Comparison of ENCODE assay signal across 1 cellular context in genomic region chr6:116144590-116144989, GRCh38.
TF ChIP-seq lines count a peak whose summit lies in the region.

No MANE protein-coding gene starts in this region.

TF ChIP-seq in GM23338, 12 proteins besides CTCF, POLR2A, EP300 and RAD21 (continued from another document):
- TF ChIP-seq, protein P1, sequence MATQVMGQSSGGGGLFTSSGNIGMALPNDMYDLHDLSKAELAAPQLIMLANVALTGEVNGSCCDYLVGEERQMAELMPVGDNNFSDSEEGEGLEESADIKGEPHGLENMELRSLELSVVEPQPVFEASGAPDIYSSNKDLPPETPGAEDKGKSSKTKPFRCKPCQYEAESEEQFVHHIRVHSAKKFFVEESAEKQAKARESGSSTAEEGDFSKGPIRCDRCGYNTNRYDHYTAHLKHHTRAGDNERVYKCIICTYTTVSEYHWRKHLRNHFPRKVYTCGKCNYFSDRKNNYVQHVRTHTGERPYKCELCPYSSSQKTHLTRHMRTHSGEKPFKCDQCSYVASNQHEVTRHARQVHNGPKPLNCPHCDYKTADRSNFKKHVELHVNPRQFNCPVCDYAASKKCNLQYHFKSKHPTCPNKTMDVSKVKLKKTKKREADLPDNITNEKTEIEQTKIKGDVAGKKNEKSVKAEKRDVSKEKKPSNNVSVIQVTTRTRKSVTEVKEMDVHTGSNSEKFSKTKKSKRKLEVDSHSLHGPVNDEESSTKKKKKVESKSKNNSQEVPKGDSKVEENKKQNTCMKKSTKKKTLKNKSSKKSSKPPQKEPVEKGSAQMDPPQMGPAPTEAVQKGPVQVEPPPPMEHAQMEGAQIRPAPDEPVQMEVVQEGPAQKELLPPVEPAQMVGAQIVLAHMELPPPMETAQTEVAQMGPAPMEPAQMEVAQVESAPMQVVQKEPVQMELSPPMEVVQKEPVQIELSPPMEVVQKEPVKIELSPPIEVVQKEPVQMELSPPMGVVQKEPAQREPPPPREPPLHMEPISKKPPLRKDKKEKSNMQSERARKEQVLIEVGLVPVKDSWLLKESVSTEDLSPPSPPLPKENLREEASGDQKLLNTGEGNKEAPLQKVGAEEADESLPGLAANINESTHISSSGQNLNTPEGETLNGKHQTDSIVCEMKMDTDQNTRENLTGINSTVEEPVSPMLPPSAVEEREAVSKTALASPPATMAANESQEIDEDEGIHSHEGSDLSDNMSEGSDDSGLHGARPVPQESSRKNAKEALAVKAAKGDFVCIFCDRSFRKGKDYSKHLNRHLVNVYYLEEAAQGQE (IDR thresholded peaks at IDR 0.05; ENCODE audit: unreplicated experiment), result no peak
- TF ChIP-seq, protein P2, sequence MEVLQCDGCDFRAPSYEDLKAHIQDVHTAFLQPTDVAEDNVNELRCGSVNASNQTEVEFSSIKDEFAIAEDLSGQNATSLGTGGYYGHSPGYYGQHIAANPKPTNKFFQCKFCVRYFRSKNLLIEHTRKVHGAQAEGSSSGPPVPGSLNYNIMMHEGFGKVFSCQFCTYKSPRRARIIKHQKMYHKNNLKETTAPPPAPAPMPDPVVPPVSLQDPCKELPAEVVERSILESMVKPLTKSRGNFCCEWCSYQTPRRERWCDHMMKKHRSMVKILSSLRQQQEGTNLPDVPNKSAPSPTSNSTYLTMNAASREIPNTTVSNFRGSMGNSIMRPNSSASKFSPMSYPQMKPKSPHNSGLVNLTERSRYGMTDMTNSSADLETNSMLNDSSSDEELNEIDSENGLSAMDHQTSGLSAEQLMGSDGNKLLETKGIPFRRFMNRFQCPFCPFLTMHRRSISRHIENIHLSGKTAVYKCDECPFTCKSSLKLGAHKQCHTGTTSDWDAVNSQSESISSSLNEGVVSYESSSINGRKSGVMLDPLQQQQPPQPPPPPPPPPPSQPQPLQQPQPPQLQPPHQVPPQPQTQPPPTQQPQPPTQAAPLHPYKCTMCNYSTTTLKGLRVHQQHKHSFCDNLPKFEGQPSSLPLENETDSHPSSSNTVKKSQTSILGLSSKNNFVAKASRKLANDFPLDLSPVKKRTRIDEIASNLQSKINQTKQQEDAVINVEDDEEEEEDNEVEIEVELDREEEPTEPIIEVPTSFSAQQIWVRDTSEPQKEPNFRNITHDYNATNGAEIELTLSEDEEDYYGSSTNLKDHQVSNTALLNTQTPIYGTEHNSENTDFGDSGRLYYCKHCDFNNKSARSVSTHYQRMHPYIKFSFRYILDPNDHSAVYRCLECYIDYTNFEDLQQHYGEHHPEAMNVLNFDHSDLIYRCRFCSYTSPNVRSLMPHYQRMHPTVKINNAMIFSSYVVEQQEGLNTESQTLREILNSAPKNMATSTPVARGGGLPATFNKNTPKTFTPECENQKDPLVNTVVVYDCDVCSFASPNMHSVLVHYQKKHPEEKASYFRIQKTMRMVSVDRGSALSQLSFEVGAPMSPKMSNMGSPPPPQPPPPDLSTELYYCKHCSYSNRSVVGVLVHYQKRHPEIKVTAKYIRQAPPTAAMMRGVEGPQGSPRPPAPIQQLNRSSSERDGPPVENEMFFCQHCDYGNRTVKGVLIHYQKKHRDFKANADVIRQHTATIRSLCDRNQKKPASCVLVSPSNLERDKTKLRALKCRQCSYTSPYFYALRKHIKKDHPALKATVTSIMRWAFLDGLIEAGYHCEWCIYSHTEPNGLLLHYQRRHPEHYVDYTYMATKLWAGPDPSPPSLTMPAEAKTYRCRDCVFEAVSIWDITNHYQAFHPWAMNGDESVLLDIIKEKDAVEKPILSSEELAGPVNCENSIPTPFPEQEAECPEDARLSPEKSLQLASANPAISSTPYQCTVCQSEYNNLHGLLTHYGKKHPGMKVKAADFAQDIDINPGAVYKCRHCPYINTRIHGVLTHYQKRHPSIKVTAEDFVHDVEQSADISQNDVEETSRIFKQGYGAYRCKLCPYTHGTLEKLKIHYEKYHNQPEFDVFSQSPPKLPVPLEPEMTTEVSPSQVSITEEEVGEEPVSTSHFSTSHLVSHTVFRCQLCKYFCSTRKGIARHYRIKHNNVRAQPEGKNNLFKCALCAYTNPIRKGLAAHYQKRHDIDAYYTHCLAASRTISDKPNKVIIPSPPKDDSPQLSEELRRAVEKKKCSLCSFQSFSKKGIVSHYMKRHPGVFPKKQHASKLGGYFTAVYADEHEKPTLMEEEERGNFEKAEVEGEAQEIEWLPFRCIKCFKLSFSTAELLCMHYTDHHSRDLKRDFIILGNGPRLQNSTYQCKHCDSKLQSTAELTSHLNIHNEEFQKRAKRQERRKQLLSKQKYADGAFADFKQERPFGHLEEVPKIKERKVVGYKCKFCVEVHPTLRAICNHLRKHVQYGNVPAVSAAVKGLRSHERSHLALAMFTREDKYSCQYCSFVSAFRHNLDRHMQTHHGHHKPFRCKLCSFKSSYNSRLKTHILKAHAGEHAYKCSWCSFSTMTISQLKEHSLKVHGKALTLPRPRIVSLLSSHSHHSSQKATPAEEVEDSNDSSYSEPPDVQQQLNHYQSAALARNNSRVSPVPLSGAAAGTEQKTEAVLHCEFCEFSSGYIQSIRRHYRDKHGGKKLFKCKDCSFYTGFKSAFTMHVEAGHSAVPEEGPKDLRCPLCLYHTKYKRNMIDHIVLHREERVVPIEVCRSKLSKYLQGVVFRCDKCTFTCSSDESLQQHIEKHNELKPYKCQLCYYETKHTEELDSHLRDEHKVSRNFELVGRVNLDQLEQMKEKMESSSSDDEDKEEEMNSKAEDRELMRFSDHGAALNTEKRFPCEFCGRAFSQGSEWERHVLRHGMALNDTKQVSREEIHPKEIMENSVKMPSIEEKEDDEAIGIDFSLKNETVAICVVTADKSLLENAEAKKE (CRISPR knock-in tag; IDR thresholded peaks at IDR 0.05), result no peak
- TF ChIP-seq EZH2 (IDR thresholded peaks at IDR 0.05; ENCODE audit: low read depth, unreplicated experiment) (no peak), ZNF331 (CRISPR knock-in tag; IDR thresholded peaks at IDR 0.05; ENCODE audit: low read depth) (no peak), CREB1 (CRISPR knock-in tag; IDR thresholded peaks at IDR 0.05; ENCODE audit: low read depth) (no peak)
TF ChIP-seq in GM23338: peak in this region for 0.
